8 cellular contexts compared by ENCODE assay signal in the genomic region with DNA sequence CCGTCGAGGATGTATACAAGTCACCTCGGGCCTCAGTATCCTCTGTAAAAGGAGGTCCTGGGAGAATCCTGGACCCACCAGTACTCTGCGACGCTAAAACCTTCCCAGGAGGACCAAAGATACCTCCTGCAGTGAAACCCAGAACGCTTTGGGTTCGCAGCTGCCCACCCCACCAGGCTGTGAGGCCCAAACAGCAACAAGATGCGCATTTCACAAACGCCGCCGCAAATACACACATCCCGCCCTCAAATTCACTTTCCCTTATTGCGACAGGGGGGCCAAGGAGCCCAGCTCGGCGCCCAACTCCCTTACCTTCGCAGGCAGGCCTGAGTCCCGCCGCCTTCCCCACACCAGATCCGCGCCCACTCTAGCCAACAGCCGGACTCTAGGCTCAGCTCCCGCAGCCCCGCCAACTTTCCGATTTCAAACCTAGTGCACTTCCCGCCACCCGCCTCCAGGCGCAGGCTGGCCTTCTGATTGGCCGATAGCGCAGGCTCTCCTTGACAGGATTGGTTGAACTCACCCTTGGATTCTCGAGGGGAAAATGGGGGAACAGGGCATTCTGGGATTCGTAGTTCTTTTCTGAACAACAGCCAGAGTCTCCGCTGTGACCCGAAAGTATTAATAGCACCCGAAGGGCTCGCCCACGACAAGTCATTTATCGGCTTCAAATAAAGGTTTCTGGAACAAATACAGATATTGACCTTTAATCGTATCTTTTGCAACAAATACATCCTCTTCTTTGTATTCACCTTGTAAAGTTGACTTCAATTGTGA. TPM values are rescaled to one million over a fixed set of nuclear protein-coding genes. Genes with fewer than 3 reads are reported as not detected.
DNase-seq lines count a peak whose midpoint lies in the region; ATAC-seq and TF ChIP-seq lines count a peak whose summit lies in the region.

A gene with protein sequence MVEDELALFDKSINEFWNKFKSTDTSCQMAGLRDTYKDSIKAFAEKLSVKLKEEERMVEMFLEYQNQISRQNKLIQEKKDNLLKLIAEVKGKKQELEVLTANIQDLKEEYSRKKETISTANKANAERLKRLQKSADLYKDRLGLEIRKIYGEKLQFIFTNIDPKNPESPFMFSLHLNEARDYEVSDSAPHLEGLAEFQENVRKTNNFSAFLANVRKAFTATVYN (minus strand): TSS at position 425 of the 777 bp plus-strand sequence. CDS start 911 bp downstream, outside the sequence.

- H3K27ac ChIP-seq in ascending aorta (no peak within 1 kb of the TSS), rectal smooth muscle tissue (ENCODE audit: low read depth, low read length) (no peak within 1 kb of the TSS)

- peak; percentile 47 for TF ChIP-seq POLR2A in GM18505 (IDR thresholded peaks at IDR 0.05; ENCODE audit: borderline replicate concordance, extremely low read depth, insufficient read depth, insufficient read length)

- peak within 1 kb of the TSS; percentile 57 to 63 for H3K4me3 ChIP-seq in ascending aorta
- H3K4me3 ChIP-seq in rectal smooth muscle tissue (ENCODE audit: low read length), result peak within 1 kb of the TSS; percentile 77

- peak; percentile 90 to 92 for DNase-seq in NCI-H1930 (lab: John Stamatoyannopoulos, UW)
- peak; percentile 59 to 91 for DNase-seq in ascending aorta (ENCODE audit: low spot score in 2 of 2)
- peak; percentile 96 for DNase-seq in hepatic stellate cell (ENCODE audit: low spot score)
- DNase-seq in cortex of kidney (lab: John Stamatoyannopoulos, UW), result no peak

- H3K9me3 ChIP-seq in ascending aorta, result no peaks in the 10 kb centered on the region

- ATAC-seq in GM18505 (IDR thresholded peaks at IDR 0.05; ENCODE audit: unreplicated experiment), result peak; percentile 99
- peak; percentile 100 for ATAC-seq in HG02943 (IDR thresholded peaks at IDR 0.05; ENCODE audit: low read depth, unreplicated experiment)

- H3K9ac ChIP-seq in rectal smooth muscle tissue (ENCODE audit: low read length), result peak within 1 kb of the TSS; percentile 45

- H3K36me3 ChIP-seq in ascending aorta (no peaks in the 10 kb centered on the region), rectal smooth muscle tissue (ENCODE audit: control insufficient read depth, insufficient read depth, low read length) (no peaks in the 10 kb centered on the region)

- no peak for TF ChIP-seq CTCF in ascending aorta (IDR thresholded peaks at IDR 0.05)

- peaks cover 0 to 4% of the 10 kb centered on the region in 2 donors for H3K4me1 ChIP-seq in ascending aorta
- H3K4me1 ChIP-seq in rectal smooth muscle tissue (ENCODE audit: control insufficient read depth, insufficient read depth, low read length), result no peaks in the 10 kb centered on the region

- intact Hi-C loops in T-helper 2 cell treated with Interferon-gamma antibody and Interleukin-4, amounts not matched to agents 100 ng/mL and 5 ng/mL, for 36 hours (cut with micrococcal nuclease), result loop anchor here (2.0 to 10.0 kb wide), 4 partner anchors 27 to 1595 kb away; a partner anchor contains a TSS
- intact Hi-C loops in ascending aorta (cut with DNase I), result no loop called here

- no peaks in the 10 kb centered on the region for H3K27me3 ChIP-seq in ascending aorta
- H3K27me3 ChIP-seq in rectal smooth muscle tissue (ENCODE audit: control insufficient read depth, insufficient read depth, low read length), result no peaks in the 10 kb centered on the region

RNA-seq across cellular contexts. Expression of the gene that starts here (rescaled TPM):
- total RNA-seq in T-helper 2 cell treated with Interferon-gamma antibody and Interleukin-4, amounts not matched to agents 100 ng/mL and 5 ng/mL, for 36 hours, result 36.2 and 36.6 TPM in 2 replicates
- total RNA-seq in ascending aorta, result not detected

Comparison
In these comparisons a context has a peak if more than half of its experiments do, and no peak if none do; other contexts are left out.
1. RNA of the gene that starts here (total RNA-seq): 36.2 to 36.6 TPM in T-helper 2 cell treated with Interferon-gamma antibody and Interleukin-4, amounts not matched to agents 100 ng/mL and 5 ng/mL, for 36 hours; not detected in ascending aorta (single experiment); every median in the first group is over 10 times any median in the second.
2. Peak in DNase-seq and H3K4me3 ChIP-seq in ascending aorta; RNA of the gene not detected or under 1 TPM.